In the genomic region with DNA sequence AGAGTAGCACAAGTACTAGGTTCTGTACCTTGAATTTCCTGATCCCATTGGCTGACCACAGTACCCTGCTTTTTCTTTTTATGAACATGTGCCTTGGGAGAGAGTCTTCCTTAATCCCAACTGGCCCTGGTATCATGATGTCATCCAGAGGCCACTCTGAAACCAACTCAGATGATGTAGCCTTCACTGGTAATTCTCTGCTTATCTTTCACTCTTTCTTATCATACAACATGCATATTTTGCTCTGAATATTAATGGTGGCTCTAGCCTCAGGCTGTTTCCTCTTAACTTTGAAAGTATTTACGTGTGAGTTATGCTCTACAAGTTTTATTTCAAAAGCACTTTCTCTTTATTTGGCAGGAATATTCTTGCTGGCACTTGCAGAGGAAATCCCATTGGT, we compare ENCODE assay signal across 27 cellular contexts.
"Had no signal": no experiment of that assay in that cellular context is flagged by ENCODE, and none has a peak within 500 bp of the region (broad histone marks: within the 10 kb centered on the region; RNA-seq: fewer than 3 reads in every experiment).

No MANE protein-coding gene starts in this region.

- ATAC-seq: activated CD4-positive, alpha-beta T cell treated with anti-CD3 and anti-CD28 coated beads for 36 hours; activated T-helper 17 cell treated with anti-CD3 and anti-CD28 coated beads, Interleukin-2, amount 50 U/mL, for 72 hours; T-helper 17 cell had no signal

- H3K4me3 ChIP-seq: Peyer's patch, SJCRH30 had no signal

- H3K9me3 Mint-ChIP-seq: activated CD4-positive, alpha-beta memory T cell treated with anti-CD3 and anti-CD28 coated beads, Interleukin-2, amount 10 ng/mL, durations not matched to agents 7 days and 5 days; activated T-helper 17 cell treated with anti-CD3 and anti-CD28 coated beads, Interleukin-2, amount 50 U/mL, for 72 hours; central memory CD8-positive, alpha-beta T cell had no signal

- H3K36me3 Mint-ChIP-seq: activated naive CD8-positive, alpha-beta T cell; brain had no signal

- H3K27me3 Mint-ChIP-seq: activated CD4-positive, alpha-beta memory T cell treated with anti-CD3 and anti-CD28 coated beads, Interleukin-2, amount 10 ng/mL, durations not matched to agents 7 days and 5 days; brain; central memory CD8-positive, alpha-beta T cell had no signal

- H3K36me3 ChIP-seq: Peyer's patch, SJCRH30, WERI-Rb-1 had no signal

- H3K27ac Mint-ChIP-seq: activated CD4-positive, alpha-beta memory T cell treated with anti-CD3 and anti-CD28 coated beads, Interleukin-2, amount 10 ng/mL, durations not matched to agents 7 days and 5 days; activated CD4-positive, alpha-beta T cell treated with anti-CD3 and anti-CD28 coated beads for 36 hours; activated naive CD4-positive, alpha-beta T cell treated with anti-CD3 and anti-CD28 coated beads for 36 hours; activated naive CD8-positive, alpha-beta T cell; activated T-helper 17 cell treated with anti-CD3 and anti-CD28 coated beads, Interleukin-2, amount 50 U/mL, for 72 hours; brain; T-helper 17 cell had no signal

- H3K4me1 Mint-ChIP-seq: activated CD4-positive, alpha-beta memory T cell treated with anti-CD3 and anti-CD28 coated beads, Interleukin-2, amount 10 ng/mL, durations not matched to agents 7 days and 5 days; activated CD4-positive, alpha-beta T cell treated with anti-CD3 and anti-CD28 coated beads for 36 hours; activated T-helper 17 cell treated with anti-CD3 and anti-CD28 coated beads, Interleukin-2, amount 50 U/mL, for 72 hours; brain; central memory CD8-positive, alpha-beta T cell; T-helper 17 cell had no signal

- DNase-seq: activated CD4-positive, alpha-beta memory T cell treated with anti-CD3 and anti-CD28 coated beads, Interleukin-2, amount 10 ng/mL, durations not matched to agents 7 days and 5 days; activated CD4-positive, alpha-beta T cell treated with anti-CD3 and anti-CD28 coated beads for 36 hours; activated CD4-positive, alpha-beta T cell treated with anti-CD3 and anti-CD28 coated beads, Interleukin-2, amount 50 U/mL, for 1 hour; activated gamma-delta T cell; activated naive CD4-positive, alpha-beta T cell treated with anti-CD3 and anti-CD28 coated beads for 36 hours; activated T-cell treated with anti-CD3 and anti-CD28 coated beads for 4 hours; activated T-cell treated with anti-CD3 and anti-CD28 coated beads, Interleukin-2, amount 50 U/mL, for 48 hours; amygdala; Karpas-422; NCI-H1048; NCI-H146; NCI-H1930; NCI-H2107; NCI-H69; NK-92 treated with Interleukin-12 subunit alpha and Interleukin-12 subunit beta, amount 100 ng/mL, for 24 hours; Peyer's patch; Right ventricle myocardium superior; SJCRH30; T-helper 17 cell; T-helper 9 cell; WERI-Rb-1 had no signal

- H3K27me3 ChIP-seq: Peyer's patch, SJCRH30 had no signal

- H3K4me1 ChIP-seq: Peyer's patch, SJCRH30 had no signal

- FAIRE-seq: astrocyte had no signal

- H3K9me3 ChIP-seq: Peyer's patch, SJCRH30 had no signal

- H3K4me3 Mint-ChIP-seq: activated CD4-positive, alpha-beta memory T cell treated with anti-CD3 and anti-CD28 coated beads, Interleukin-2, amount 10 ng/mL, durations not matched to agents 7 days and 5 days; activated CD4-positive, alpha-beta T cell treated with anti-CD3 and anti-CD28 coated beads for 36 hours; activated naive CD4-positive, alpha-beta T cell treated with anti-CD3 and anti-CD28 coated beads for 36 hours; activated naive CD8-positive, alpha-beta T cell; activated T-helper 17 cell treated with anti-CD3 and anti-CD28 coated beads, Interleukin-2, amount 50 U/mL, for 72 hours; brain; central memory CD8-positive, alpha-beta T cell; T-helper 17 cell had no signal

- H3K27ac ChIP-seq: Peyer's patch, RWPE1, SJCRH30, WERI-Rb-1 had no signal
